8 cellular contexts compared by ENCODE assay signal in genomic region chrX:154367474-154368308, GRCh38. TPM values are rescaled to one million over a fixed set of nuclear protein-coding genes. Genes with fewer than 3 reads are reported as not detected.
DNase-seq lines count a peak whose midpoint lies in the region; ATAC-seq, FAIRE-seq and TF ChIP-seq lines count a peak whose summit lies in the region.

No MANE protein-coding gene starts in this region.

- peaks cover 12% of the 10 kb centered on the region for H3F3A ChIP-seq in SK-N-SH (replicated peaks; ENCODE audit: insufficient read depth)

- 77% methylated on average over 22 of the region's 31 CpGs for WGBS in SK-N-SH (ENCODE audit: low lambda C conversion rate)

- no peak for TF ChIP-seq RAD21 in SK-N-SH (IDR thresholded peaks at IDR 0.05; ENCODE audit: low read length)

- H3K79me2 ChIP-seq in SK-N-SH (ENCODE audit: insufficient read depth) = peaks cover 94% of the 10 kb centered on the region

- no peak for TF ChIP-seq CTCF in SK-N-SH (IDR thresholded peaks at IDR 0.05)
- TF ChIP-seq CTCF in left lung (IDR thresholded peaks at IDR 0.05) = no peak
- no peak for TF ChIP-seq CTCF in GM13977 (IDR thresholded peaks at IDR 0.05; ENCODE audit: extremely low read depth, insufficient read depth, missing control alignments)

- no peaks in the 10 kb centered on the region for H3K9me3 ChIP-seq in SK-N-SH
- no peaks in the 10 kb centered on the region for H3K9me3 ChIP-seq in adipocyte (ENCODE audit: control insufficient read depth, low read length)
- no peaks in the 10 kb centered on the region for H3K9me3 ChIP-seq in left lung
- H3K9me3 ChIP-seq in subcutaneous abdominal adipose tissue (ENCODE audit: control insufficient read depth in 5 of 5, low read length in 5 of 5) = peaks cover 0 to 5% (median 0%) of the 10 kb centered on the region in 5 donors

- in situ Hi-C loops in GM13977 (cut with MboI; ENCODE audit: low pct_unique_long_range_greater_than_20kb, low sequenced_read_pairs, unreplicated experiment) = no loop called here

- POLR2A ChIA-PET in SK-N-SH (lab: Yijun Ruan, JAX) = interaction anchor here (1.8 kb wide), 1 partner anchor 14 kb away, joined by 4 read pairs; no protein-coding TSS in a partner anchor

- H3K4me3 ChIP-seq in SK-N-SH (ENCODE audit: low read depth in 2 of 2, low read length in 1 of 2) (peak overlapping the region; percentile 52 to 61; a peak in 3 of 4 replicates), adipocyte (ENCODE audit: low read length) (peak overlapping the region; percentile 78), left lung (peak overlapping the region; percentile 36 to 72), subcutaneous abdominal adipose tissue (ENCODE audit: low read depth in 1 of 5, low read length in 5 of 5) (peak overlapping the region in 2 of 5 donors; percentile 18 to 89)

- no peak for DNase-seq in SK-N-SH
- no peak for DNase-seq in adipocyte (ENCODE audit: low read depth)
- no peak for DNase-seq in left lung
- DNase-seq in GM13977 (ENCODE audit: low spot score) = no peak
- DNase-seq in HTR-8/SVneo (ENCODE audit: insufficient read length, low spot score) = no peak

- TF ChIP-seq EP300 in SK-N-SH (IDR thresholded peaks at IDR 0.05; ENCODE audit: borderline replicate concordance in 1 of 2, low read depth in 1 of 2, low read length in 1 of 2) = no peak

- H3K9ac ChIP-seq in SK-N-SH = peak overlapping the region; percentile 92
- peak overlapping the region; percentile 91 for H3K9ac ChIP-seq in adipocyte (ENCODE audit: low read length)
- H3K9ac ChIP-seq in subcutaneous abdominal adipose tissue (ENCODE audit: low read length in 5 of 5) = peak overlapping the region in 4 of 5 donors; percentile 13 to 71 (median 54)

- no peak for FAIRE-seq in HTR-8/SVneo (lab: Jason Lieb, UNC)

- CTCF ChIA-PET in SK-N-SH (lab: Yijun Ruan, JAX) = no interaction called here

- H3K27ac ChIP-seq in SK-N-SH (ENCODE audit: low read depth in 2 of 2, low read length in 1 of 2) = peak overlapping the region; percentile 87 to 98; a peak in 2 of 4 replicates
- peak overlapping the region; percentile 89 to 90 for H3K27ac ChIP-seq in left lung
- peak overlapping the region; percentile 93 for H3K27ac ChIP-seq in subcutaneous abdominal adipose tissue (ENCODE audit: low read depth, low read length)

- H3K4me2 ChIP-seq in SK-N-SH = peak overlapping the region; percentile 84

- H3K9me2 ChIP-seq in SK-N-SH = no peaks in the 10 kb centered on the region

- H3K27me3 ChIP-seq in SK-N-SH (ENCODE audit: insufficient read depth) (no peaks in the 10 kb centered on the region), adipocyte (replicated peaks; ENCODE audit: control insufficient read depth, insufficient read depth, low read length) (no peaks in the 10 kb centered on the region), left lung (no peaks in the 10 kb centered on the region), subcutaneous abdominal adipose tissue (ENCODE audit: control insufficient read depth in 5 of 5, insufficient read depth in 4 of 5, low read length in 5 of 5) (peaks cover 0 to 9% (median 4%) of the 10 kb centered on the region in 5 donors)

- intact Hi-C loops in left lung (cut with DNase I) = no loop called here

- H3K4me1 ChIP-seq in SK-N-SH (ENCODE audit: control insufficient read depth in 1 of 2, insufficient read depth in 2 of 2, low read depth in 1 of 2, low read length in 1 of 2) = peaks cover 9 to 17% of the 10 kb centered on the region in 2 experiments; a peak in 2 of 4 replicates
- H3K4me1 ChIP-seq in adipocyte (ENCODE audit: control insufficient read depth, insufficient read depth, low read length) = peaks cover 10% of the 10 kb centered on the region
- H3K4me1 ChIP-seq in left lung = peaks cover 0 to 33% of the 10 kb centered on the region in 2 donors
- H3K4me1 ChIP-seq in subcutaneous abdominal adipose tissue (ENCODE audit: control insufficient read depth in 5 of 5, insufficient read depth in 5 of 5, low read length in 5 of 5) = peaks cover 0 to 51% (median 38%) of the 10 kb centered on the region in 5 donors

- no peak overlapping the region for H2AFZ ChIP-seq in SK-N-SH (ENCODE audit: low read depth)

- H4K20me1 ChIP-seq in SK-N-SH (ENCODE audit: insufficient read depth) = peaks cover 60% of the 10 kb centered on the region

- ATAC-seq in SK-N-SH treated with all-trans-retinoic acid at 6 μM for 48 hours = no peak
- ATAC-seq in left lung = no peak
- ATAC-seq in GM18519 (IDR thresholded peaks at IDR 0.05; ENCODE audit: low FRiP score, unreplicated experiment) = no peak

- peaks cover 14 to 35% of the 10 kb centered on the region in 2 experiments for H3K36me3 ChIP-seq in SK-N-SH (replicated peaks in 1 of 2; ENCODE audit: control insufficient read depth in 1 of 2, insufficient read depth in 2 of 2, low read length in 1 of 2)
- H3K36me3 ChIP-seq in adipocyte (ENCODE audit: control insufficient read depth, insufficient read depth, low read length, severe bottlenecking) = peaks cover 44% of the 10 kb centered on the region
- H3K36me3 ChIP-seq in left lung = peaks cover 0 to 55% of the 10 kb centered on the region in 2 donors
- peaks cover 0 to 53% (median 48%) of the 10 kb centered on the region in 5 donors for H3K36me3 ChIP-seq in subcutaneous abdominal adipose tissue (ENCODE audit: control insufficient read depth in 5 of 5, insufficient read depth in 5 of 5, low read length in 5 of 5)

TF ChIP-seq in SK-N-SH, 30 proteins besides CTCF, POLR2A, EP300 and RAD21 (continues in another document):
- no peak for TF ChIP-seq TAF1 (IDR thresholded peaks at IDR 0.05; ENCODE audit: borderline replicate concordance, low read depth, low read length)
- no peak for TF ChIP-seq CHD2 (IDR thresholded peaks at IDR 0.05; ENCODE audit: low read length, partially characterized antibody)
- no peak for TF ChIP-seq FOSL2 (IDR thresholded peaks at IDR 0.05; ENCODE audit: borderline replicate concordance, low read depth)
- no peak for TF ChIP-seq POLR2AphosphoS5 (IDR thresholded peaks at IDR 0.05; ENCODE audit: low read depth, low read length)
- TF ChIP-seq GABPA (IDR thresholded peaks at IDR 0.05; ENCODE audit: low read depth) = no peak
- TF ChIP-seq JUND (IDR thresholded peaks at IDR 0.05) = no peak
- no peak for TF ChIP-seq TCF12 (IDR thresholded peaks at IDR 0.05)
- TF ChIP-seq NFIC (IDR thresholded peaks at IDR 0.05; ENCODE audit: borderline replicate concordance) = no peak
- TF ChIP-seq, protein P1, sequence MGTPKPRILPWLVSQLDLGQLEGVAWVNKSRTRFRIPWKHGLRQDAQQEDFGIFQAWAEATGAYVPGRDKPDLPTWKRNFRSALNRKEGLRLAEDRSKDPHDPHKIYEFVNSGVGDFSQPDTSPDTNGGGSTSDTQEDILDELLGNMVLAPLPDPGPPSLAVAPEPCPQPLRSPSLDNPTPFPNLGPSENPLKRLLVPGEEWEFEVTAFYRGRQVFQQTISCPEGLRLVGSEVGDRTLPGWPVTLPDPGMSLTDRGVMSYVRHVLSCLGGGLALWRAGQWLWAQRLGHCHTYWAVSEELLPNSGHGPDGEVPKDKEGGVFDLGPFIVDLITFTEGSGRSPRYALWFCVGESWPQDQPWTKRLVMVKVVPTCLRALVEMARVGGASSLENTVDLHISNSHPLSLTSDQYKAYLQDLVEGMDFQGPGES (IDR thresholded peaks at IDR 0.05; ENCODE audit: low read depth, low read length) = no peak

TF ChIP-seq in SK-N-SH treated with all-trans-retinoic acid at 6 μM for 48 hours, 23 proteins besides CTCF, POLR2A, EP300 and RAD21 (continues in another document):
- TF ChIP-seq ESRRG (CRISPR knock-in tag; IDR thresholded peaks at IDR 0.05) = no peak
- no peak for TF ChIP-seq BACH2 (CRISPR knock-in tag; IDR thresholded peaks at IDR 0.05; ENCODE audit: borderline replicate concordance)
- no peak for TF ChIP-seq CSRNP3 (CRISPR knock-in tag; IDR thresholded peaks at IDR 0.05)
- TF ChIP-seq TCF4 (CRISPR knock-in tag; IDR thresholded peaks at IDR 0.05; ENCODE audit: borderline replicate concordance) = no peak

RNA-seq across cellular contexts. Expression of gene FLNA, which starts 6.7 kb away (rescaled TPM):
- 364 and 550 TPM in 2 replicates for polyA plus RNA-seq in SK-N-SH (2012; rRNA removed)
- polyA plus RNA-seq in SK-N-SH (2012; cell fraction: cytosol; rRNA removed) = 152 and 241 TPM in 2 replicates
- polyA plus RNA-seq in SK-N-SH (2012; cell fraction: nucleus; rRNA removed) = 1,312 and 1,452 TPM in 2 replicates
- total RNA-seq in left lung = 1,000 to 10,000 TPM; 1,139 to 1,793 TPM

RNA-seq across cellular contexts. Expression of gene EMD, which starts 11.4 kb away (rescaled TPM):
- polyA plus RNA-seq in SK-N-SH (2012; rRNA removed) = 40.4 and 68.0 TPM in 2 replicates
- polyA plus RNA-seq in SK-N-SH (2012; cell fraction: cytosol; rRNA removed) = 53.2 and 69.8 TPM in 2 replicates
- polyA plus RNA-seq in SK-N-SH (2012; cell fraction: nucleus; rRNA removed) = 82.3 and 105 TPM in 2 replicates
- 10 to 100 TPM; 50.1 to 56.6 TPM for total RNA-seq in left lung

RNA-seq across cellular contexts. Expression of gene RPL10, which starts 30.5 kb away (rescaled TPM):
- polyA plus RNA-seq in SK-N-SH (2012; rRNA removed) = 4,562 and 7,172 TPM in 2 replicates
- polyA plus RNA-seq in SK-N-SH (2012; cell fraction: cytosol; rRNA removed) = 3,969 and 6,678 TPM in 2 replicates
- polyA plus RNA-seq in SK-N-SH (2012; cell fraction: nucleus; rRNA removed) = 1,391 and 1,880 TPM in 2 replicates
- total RNA-seq in left lung = 1,000 to 10,000 TPM; 2,309 to 2,455 TPM

RNA-seq across cellular contexts. Expression of gene DNASE1L1, which starts 41.4 kb away (rescaled TPM):
- polyA plus RNA-seq in SK-N-SH (2012; rRNA removed) = 18.2 and 22.5 TPM in 2 replicates
- 13.3 and 17.5 TPM in 2 replicates for polyA plus RNA-seq in SK-N-SH (2012; cell fraction: cytosol; rRNA removed)
- 30.6 and 31.9 TPM in 2 replicates for polyA plus RNA-seq in SK-N-SH (2012; cell fraction: nucleus; rRNA removed)
- total RNA-seq in left lung = 10 to 100 TPM; 34.7 to 36.1 TPM

RNA-seq across cellular contexts. Expression of gene TAFAZZIN, which starts 43.6 kb away (rescaled TPM):
- polyA plus RNA-seq in SK-N-SH (2012; rRNA removed) = 34.0 and 35.7 TPM in 2 replicates
- 9.7 and 12.5 TPM in 2 replicates for polyA plus RNA-seq in SK-N-SH (2012; cell fraction: cytosol; rRNA removed)
- 280 and 309 TPM in 2 replicates for polyA plus RNA-seq in SK-N-SH (2012; cell fraction: nucleus; rRNA removed)
- 10 to 100 TPM; 34.7 to 45.5 TPM for total RNA-seq in left lung
